Comparison of ENCODE assay signal across 15 cellular contexts in the genomic region with DNA sequence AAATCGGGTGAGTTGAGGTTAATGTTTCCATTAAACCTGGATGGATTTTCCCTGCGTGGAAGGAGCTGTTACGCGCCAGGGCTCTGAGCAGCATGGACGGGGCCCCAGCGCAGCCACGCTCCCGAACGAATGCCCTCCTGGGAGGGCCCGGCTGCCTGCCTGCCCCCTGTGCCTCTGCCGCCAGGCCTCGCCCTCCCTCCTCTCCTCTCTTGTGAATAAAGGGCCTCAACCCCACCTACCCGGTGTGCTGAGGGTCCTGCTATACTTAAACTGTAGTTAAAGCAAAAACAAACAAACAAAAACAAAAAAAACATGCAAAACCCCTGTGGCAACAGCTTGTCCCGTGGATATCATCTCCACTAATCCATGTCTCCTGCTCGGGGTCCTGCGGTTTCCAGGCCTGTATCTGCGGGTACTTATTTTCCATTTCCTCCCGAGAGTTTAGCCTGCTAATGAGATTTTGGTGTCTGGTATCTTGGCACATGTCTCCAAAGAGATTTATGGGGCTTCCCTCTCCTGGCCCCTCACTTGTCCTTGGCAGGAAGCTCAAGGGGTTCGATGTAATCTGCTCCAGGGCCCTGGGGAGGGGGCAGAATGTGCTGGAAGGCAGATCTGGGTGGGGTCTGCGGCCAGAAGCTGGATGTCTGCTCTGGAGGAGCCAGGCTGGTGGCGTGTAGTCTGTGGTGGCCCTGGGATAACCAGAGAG.
DNase-seq lines count a peak whose midpoint lies in the region; ATAC-seq, FAIRE-seq and TF ChIP-seq lines count a peak whose summit lies in the region.
"Had no signal": no experiment of that assay in that cellular context is flagged by ENCODE, and none has a peak within 500 bp of the region (broad histone marks: within the 10 kb centered on the region; RNA-seq: fewer than 3 reads in every experiment).

No MANE protein-coding gene starts in this region.

- H3K9me3 Mint-ChIP-seq in activated CD8-positive, alpha-beta T cell treated with anti-CD3 and anti-CD28 coated beads for 36 hours: no peaks in the 10 kb centered on the region

- H3K27ac Mint-ChIP-seq in activated CD8-positive, alpha-beta T cell treated with anti-CD3 and anti-CD28 coated beads for 36 hours: no peak overlapping the region
- H3K27ac Mint-ChIP-seq: T-helper 2 cell treated with Interferon-gamma antibody and Interleukin-4, amounts not matched to agents 5 μg/mL and 100 μg/mL, for 36 hours had no signal

- H3K4me3 ChIP-seq in Peyer's patch: peak overlapping the region in 2 of 4 donors; percentile 24 to 35
- H3K4me3 ChIP-seq in right cardiac atrium (ENCODE audit: low read length): peak overlapping the region; percentile 2
- peak overlapping the region in 3 of 4 donors; percentile 16 to 28 (median 22) for H3K4me3 ChIP-seq in stomach
- H3K4me3 ChIP-seq: A549, tibial nerve had no signal

- TF ChIP-seq EP300 in stomach (IDR thresholded peaks at IDR 0.05): no peak

- H3K27ac ChIP-seq in Peyer's patch: peak overlapping the region in 3 of 4 donors; percentile 49 to 86 (median 75)
- H3K27ac ChIP-seq in right cardiac atrium (ENCODE audit: low read length): no peak overlapping the region
- peak overlapping the region in 2 of 5 donors; percentile 69 to 72 for H3K27ac ChIP-seq in stomach
- H3K27ac ChIP-seq: A549, brain microvascular endothelial cell, tibial nerve had no signal

- TF ChIP-seq CTCF in Peyer's patch (IDR thresholded peaks at IDR 0.05) (no peak), stomach (IDR thresholded peaks at IDR 0.05) (no peak)
- no peak for TF ChIP-seq CTCF in activated CD8-positive, alpha-beta T cell treated with anti-CD3 and anti-CD28 coated beads for 36 hours (IDR thresholded peaks at IDR 0.05)

- H3K4me1 Mint-ChIP-seq in activated CD8-positive, alpha-beta T cell treated with anti-CD3 and anti-CD28 coated beads for 36 hours (ENCODE audit: low read depth): peaks cover 14% of the 10 kb centered on the region

- no peaks in the 10 kb centered on the region for H3K36me3 ChIP-seq in Peyer's patch
- no peaks in the 10 kb centered on the region for H3K36me3 ChIP-seq in stomach
- H3K36me3 ChIP-seq: brain microvascular endothelial cell, tibial nerve had no signal

- ATAC-seq in right cardiac atrium: peak; percentile 8 to 22
- no peak for ATAC-seq in activated CD8-positive, alpha-beta T cell treated with anti-CD3 and anti-CD28 coated beads for 36 hours

- H3K4me3 Mint-ChIP-seq in activated CD8-positive, alpha-beta T cell treated with anti-CD3 and anti-CD28 coated beads for 36 hours: no peak overlapping the region
- H3K4me3 Mint-ChIP-seq: neural crest cell; T-helper 2 cell treated with Interferon-gamma antibody and Interleukin-4, amounts not matched to agents 5 μg/mL and 100 μg/mL, for 36 hours had no signal

- H3K9me3 ChIP-seq in Peyer's patch (peaks cover 0 to 8% (median 1%) of the 10 kb centered on the region in 4 donors), right cardiac atrium (ENCODE audit: control insufficient read depth, low read length) (no peaks in the 10 kb centered on the region), stomach (peaks cover 6 to 12% (median 9%) of the 10 kb centered on the region in 4 donors)
- H3K9me3 ChIP-seq: A549 had no signal

- DNase-seq in NCI-H510A treated with DMSO at 0.1 percent for 48 hours (lab: John Stamatoyannopoulos, UW) (peak; percentile 28), NCI-H510A (lab: John Stamatoyannopoulos, UW) (no peak), Peyer's patch (peak in 1 of 3 donors; percentile 51), right cardiac atrium (peak in 2 of 3 donors; percentile 49), stomach (no peak), GM19239 (ENCODE audit: insufficient read length, low spot score) (no peak), HuH-7 (ENCODE audit: low spot score) (no peak)
- DNase-seq in activated CD8-positive, alpha-beta T cell treated with anti-CD3 and anti-CD28 coated beads for 36 hours: no peak
- DNase-seq: brain microvascular endothelial cell, Calu3, NCI-H2081 treated with DMSO at 0.1 percent for 48 hours had no signal

- CTCF ChIA-PET in activated CD8-positive, alpha-beta T cell treated with anti-CD3 and anti-CD28 coated beads for 36 hours (lab: Charles Lee): interaction anchor here (0.9 kb wide), 1 partner anchor 86 kb away, joined by 4 read pairs; no protein-coding TSS in a partner anchor

- H3K27me3 ChIP-seq in Peyer's patch (no peaks in the 10 kb centered on the region), right cardiac atrium (ENCODE audit: control insufficient read depth, insufficient read depth) (no peaks in the 10 kb centered on the region), stomach (peaks cover 0 to 54% (median 0%) of the 10 kb centered on the region in 3 donors)
- H3K27me3 ChIP-seq: brain microvascular endothelial cell had no signal

- FAIRE-seq in GM19239 (lab: Jason Lieb, UNC): no peak
- FAIRE-seq: A549 had no signal

- no peak for TF ChIP-seq POLR2A in Peyer's patch (IDR thresholded peaks at IDR 0.05)
- no peak for TF ChIP-seq POLR2A in stomach (IDR thresholded peaks at IDR 0.05)

- intact Hi-C loops in right cardiac atrium (cut with DNase I): loop anchor here in 1 of 4 donors (10.0 kb wide), 1 partner anchor 89 kb away; a partner anchor contains a TSS
- intact Hi-C loops in stomach (cut with DNase I; ENCODE audit: low total_unique reads): no loop called here
- intact Hi-C loops in activated CD8-positive, alpha-beta T cell treated with anti-CD3 and anti-CD28 coated beads for 36 hours (cut with micrococcal nuclease): no loop called here

- peaks cover 13% of the 10 kb centered on the region for H3K27me3 Mint-ChIP-seq in activated CD8-positive, alpha-beta T cell treated with anti-CD3 and anti-CD28 coated beads for 36 hours

- WGBS in right cardiac atrium: 25% methylated on average over 21 of the region's 21 CpGs
- WGBS in stomach, 5 donors: 49 to 64% (median 60%) methylated on average over 18 to 21 of the region's 21 CpGs

- POLR2A ChIA-PET in activated CD8-positive, alpha-beta T cell treated with anti-CD3 and anti-CD28 coated beads for 36 hours (lab: Charles Lee): no interaction called here

- no peaks in the 10 kb centered on the region for H3K36me3 Mint-ChIP-seq in activated CD8-positive, alpha-beta T cell treated with anti-CD3 and anti-CD28 coated beads for 36 hours (ENCODE audit: low read depth)

- peaks cover 0 to 33% (median 2%) of the 10 kb centered on the region in 4 donors for H3K4me1 ChIP-seq in Peyer's patch
- peaks cover 8% of the 10 kb centered on the region for H3K4me1 ChIP-seq in right cardiac atrium (ENCODE audit: control insufficient read depth, insufficient read depth, low read length)
- H3K4me1 ChIP-seq in stomach: peaks cover 4 to 29% (median 11%) of the 10 kb centered on the region in 4 donors
- H3K4me1 ChIP-seq: A549 had no signal

Comparison
In these comparisons a context has a peak if more than half of its experiments do, and no peak if none do; other contexts are left out.
1. DNase-seq: peak in NCI-H510A treated with DMSO at 0.1 percent for 48 hours (single experiment) and right cardiac atrium (2 of 3); none in NCI-H510A (single experiment), stomach (single experiment), activated CD8-positive, alpha-beta T cell treated with anti-CD3 and anti-CD28 coated beads for 36 hours (single experiment), GM19239 (single experiment) and HuH-7 (single experiment).